Comparison of ENCODE assay signal across 2 cellular contexts in genomic region chr7:139361523-139361922, GRCh38.
TF ChIP-seq lines count a peak whose summit lies in the region.

No MANE protein-coding gene starts in this region.

TF ChIP-seq in SK-N-SH, 30 proteins besides CTCF, POLR2A, EP300 and RAD21 (continued from another document):
- TF ChIP-seq USF1 (IDR thresholded peaks at IDR 0.05; ENCODE audit: borderline replicate concordance, low read depth) (no peak), RCOR1 (IDR thresholded peaks at IDR 0.05; ENCODE audit: low read length) (no peak), SMC3 (IDR thresholded peaks at IDR 0.05; ENCODE audit: low read depth, low read length) (no peak), EZH2phosphoT487 (IDR thresholded peaks at IDR 0.05; ENCODE audit: borderline replicate concordance, low read depth) (no peak), TCF12 (IDR thresholded peaks at IDR 0.05) (no peak), IRF3 (IDR thresholded peaks at IDR 0.05; ENCODE audit: low read depth, low read length) (no peak), YY1 (IDR thresholded peaks at IDR 0.05; ENCODE audit: low read depth) (no peak)
TF ChIP-seq in SK-N-SH: peak in this region for 0.

TF ChIP-seq in SK-N-SH treated with all-trans-retinoic acid at 6 μM for 48 hours, 23 proteins besides CTCF, POLR2A, EP300 and RAD21 (continued from another document):
- TF ChIP-seq CSRNP3 (CRISPR knock-in tag; IDR thresholded peaks at IDR 0.05): no peak
- TF ChIP-seq OSR1 (CRISPR knock-in tag; IDR thresholded peaks at IDR 0.05): no peak
- no peak for TF ChIP-seq ZFP30 (CRISPR knock-in tag; IDR thresholded peaks at IDR 0.05)
- TF ChIP-seq ZNF8 (CRISPR knock-in tag; IDR thresholded peaks at IDR 0.05): no peak
- no peak for TF ChIP-seq CREB5 (CRISPR knock-in tag; IDR thresholded peaks at IDR 0.05; ENCODE audit: low read depth)
- TF ChIP-seq ZNF565 (CRISPR knock-in tag; conservative IDR thresholded peaks at IDR 0.05; ENCODE audit: low read depth): no peak
- no peak for TF ChIP-seq RARB (CRISPR knock-in tag; IDR thresholded peaks at IDR 0.05)
- TF ChIP-seq TSHZ2 (CRISPR knock-in tag; IDR thresholded peaks at IDR 0.05): no peak
- TF ChIP-seq CSDC2 (CRISPR knock-in tag; IDR thresholded peaks at IDR 0.05): no peak
- TF ChIP-seq BACH2 (CRISPR knock-in tag; IDR thresholded peaks at IDR 0.05; ENCODE audit: borderline replicate concordance): no peak
- TF ChIP-seq TOX (CRISPR knock-in tag; IDR thresholded peaks at IDR 0.05; ENCODE audit: borderline replicate concordance): no peak
- TF ChIP-seq ZC3H10 (CRISPR knock-in tag; IDR thresholded peaks at IDR 0.05): no peak
